27 cellular contexts compared by ENCODE assay signal in genomic region chr12:128795530-128796361, GRCh38. TPM values are rescaled to one million over a fixed set of nuclear protein-coding genes. Genes with fewer than 3 reads are reported as not detected.
DNase-seq lines count a peak whose midpoint lies in the region; ATAC-seq, FAIRE-seq and TF ChIP-seq lines count a peak whose summit lies in the region.
"Had no signal": no experiment of that assay in that cellular context is flagged by ENCODE, and none has a peak within 500 bp of the region (broad histone marks: within the 10 kb centered on the region; RNA-seq: fewer than 3 reads in every experiment).

No MANE protein-coding gene starts in this region.

- H3K9me2 ChIP-seq in Loucy (replicated peaks; ENCODE audit: low read depth, low read length) = no peaks in the 10 kb centered on the region

- peaks cover 80% of the 10 kb centered on the region for H3K36me3 ChIP-seq in Loucy (ENCODE audit: insufficient read depth, low read length)
- peaks cover 53 to 76% (median 59%) of the 10 kb centered on the region in 3 donors for H3K36me3 ChIP-seq in skeletal muscle tissue (ENCODE audit: control insufficient read depth in 3 of 3, insufficient read depth in 3 of 3, low read length in 3 of 3)
- peaks cover 36 to 53% of the 10 kb centered on the region in 2 donors for H3K36me3 ChIP-seq in kidney (ENCODE audit: control insufficient read depth in 1 of 2, insufficient read depth in 2 of 2, low read length in 2 of 2)
- H3K36me3 ChIP-seq: neural progenitor cell had no signal

- TF ChIP-seq CTCF in Loucy (conservative IDR thresholded peaks at IDR 0.05; ENCODE audit: low read length) = no peak
- no peak for TF ChIP-seq CTCF in kidney (IDR thresholded peaks at IDR 0.05; ENCODE audit: borderline replicate concordance, extremely low read depth, insufficient read depth)

- no peaks in the 10 kb centered on the region for H3K27me3 ChIP-seq in Loucy (ENCODE audit: insufficient read depth, low read length, poor library complexity, severe bottlenecking)
- H3K27me3 ChIP-seq in skeletal muscle tissue (ENCODE audit: control insufficient read depth in 3 of 3, insufficient read depth in 3 of 3, low read length in 3 of 3) = no peaks in the 10 kb centered on the region
- H3K27me3 ChIP-seq: neural progenitor cell, right lobe of liver had no signal

- H3K4me1 Mint-ChIP-seq in T-helper 2 cell treated with Interferon-gamma antibody and Interleukin-4, amounts not matched to agents 5 μg/mL and 100 μg/mL, for 36 hours (ENCODE audit: low read depth) = peaks cover 15% of the 10 kb centered on the region
- peaks cover 81% of the 10 kb centered on the region for H3K4me1 Mint-ChIP-seq in central memory CD8-positive, alpha-beta T cell
- H3K4me1 Mint-ChIP-seq: activated T-helper 17 cell treated with anti-CD3 and anti-CD28 coated beads, Interleukin-2, amount 50 U/mL, for 72 hours had no signal

- DNase-seq in T-helper 2 cell treated with Interferon-gamma antibody and Interleukin-4, amounts not matched to agents 5 μg/mL and 100 μg/mL, for 36 hours (ENCODE audit: low spot score) = no peak
- no peak for DNase-seq in T-helper 2 cell
- no peak for DNase-seq in central memory CD8-positive, alpha-beta T cell (ENCODE audit: low spot score in 2 of 2)
- DNase-seq in cerebellum (ENCODE audit: low spot score) = no peak
- DNase-seq in HEK293T (ENCODE audit: extremely low spot score) = no peak
- no peak for DNase-seq in kidney
- DNase-seq: activated CD4-positive, alpha-beta T cell treated with anti-CD3 and anti-CD28 coated beads, Interleukin-2, amount 50 U/mL, for 1 hour; anterior cingulate cortex; CD4-positive, alpha-beta T cell; DND-41; GOT3; mammary epithelial cell; NCI-H1930; NCI-H526; right lobe of liver; stimulated activated CD4-positive, alpha-beta T cell treated with anti-CD3 and anti-CD28 coated beads, Interleukin-4, amount 100 ng/mL, for 1 hour; T-helper 9 cell had no signal

- no peak for ATAC-seq in central memory CD8-positive, alpha-beta T cell (replicated peaks; ENCODE audit: extremely low read depth, poor library complexity, severe bottlenecking)
- ATAC-seq: activated T-helper 17 cell treated with anti-CD3 and anti-CD28 coated beads, Interleukin-2, amount 50 U/mL, for 72 hours had no signal

- H3K4me1 ChIP-seq in Loucy (ENCODE audit: insufficient read depth, low read length, poor library complexity, severe bottlenecking) = peaks cover 68% of the 10 kb centered on the region
- H3K4me1 ChIP-seq in skeletal muscle tissue (ENCODE audit: control insufficient read depth in 3 of 3, insufficient read depth in 3 of 3, low read length in 3 of 3) = peaks cover 37 to 53% (median 51%) of the 10 kb centered on the region in 3 donors
- no peaks in the 10 kb centered on the region for H3K4me1 ChIP-seq in kidney (ENCODE audit: control insufficient read depth in 1 of 2, insufficient read depth in 1 of 2, low read depth in 1 of 2, low read length in 2 of 2)
- H3K4me1 ChIP-seq: right lobe of liver had no signal

- H3K27me3 Mint-ChIP-seq in T-helper 2 cell treated with Interferon-gamma antibody and Interleukin-4, amounts not matched to agents 5 μg/mL and 100 μg/mL, for 36 hours (ENCODE audit: low read depth) = no peaks in the 10 kb centered on the region
- no peaks in the 10 kb centered on the region for H3K27me3 Mint-ChIP-seq in central memory CD8-positive, alpha-beta T cell
- H3K27me3 Mint-ChIP-seq: activated T-helper 17 cell treated with anti-CD3 and anti-CD28 coated beads, Interleukin-2, amount 50 U/mL, for 72 hours; CD4-positive, alpha-beta T cell; type B pancreatic cell had no signal

- no peak overlapping the region for H3K4me3 ChIP-seq in Loucy (ENCODE audit: low read length, poor library complexity, severe bottlenecking)
- no peak overlapping the region for H3K4me3 ChIP-seq in skeletal muscle tissue (ENCODE audit: low read length in 3 of 3)
- H3K4me3 ChIP-seq in kidney (ENCODE audit: low read length in 2 of 2) = no peak overlapping the region
- H3K4me3 ChIP-seq: neural progenitor cell, right lobe of liver had no signal

- POLR2A ChIA-PET in HEK293T (lab: Yijun Ruan, JAX) = no interaction called here

- peak overlapping the region; percentile 67 for H3K4me2 ChIP-seq in Loucy (ENCODE audit: low read depth, low read length, poor library complexity, severe bottlenecking)
- H3K4me2 ChIP-seq: neural progenitor cell had no signal

- H2AFZ ChIP-seq in Loucy (ENCODE audit: low read length) = no peak overlapping the region
- H2AFZ ChIP-seq: neural progenitor cell had no signal

- H3K4me3 Mint-ChIP-seq in T-helper 2 cell treated with Interferon-gamma antibody and Interleukin-4, amounts not matched to agents 5 μg/mL and 100 μg/mL, for 36 hours = no peak overlapping the region
- H3K4me3 Mint-ChIP-seq in central memory CD8-positive, alpha-beta T cell = peak overlapping the region; percentile 78
- H3K4me3 Mint-ChIP-seq: activated T-helper 17 cell treated with anti-CD3 and anti-CD28 coated beads, Interleukin-2, amount 50 U/mL, for 72 hours; CD4-positive, alpha-beta T cell; neural progenitor cell; type B pancreatic cell had no signal

- peaks cover 65% of the 10 kb centered on the region for H3K36me3 Mint-ChIP-seq in T-helper 2 cell treated with Interferon-gamma antibody and Interleukin-4, amounts not matched to agents 5 μg/mL and 100 μg/mL, for 36 hours (ENCODE audit: low read depth)
- peaks cover 74% of the 10 kb centered on the region for H3K36me3 Mint-ChIP-seq in central memory CD8-positive, alpha-beta T cell (ENCODE audit: insufficient read depth)

- FAIRE-seq in kidney (lab: Jason Lieb, UNC) = no peak
- FAIRE-seq: colon, frontal cortex, HTR-8/SVneo had no signal

- peaks cover 4% of the 10 kb centered on the region; the same call in 1 of the 2 replicates for H3K79me2 ChIP-seq in Loucy (ENCODE audit: insufficient read depth, low read length)

- intact Hi-C loops in kidney (cut with DNase I) = no loop called here

- H3K9me3 Mint-ChIP-seq in T-helper 2 cell treated with Interferon-gamma antibody and Interleukin-4, amounts not matched to agents 5 μg/mL and 100 μg/mL, for 36 hours = no peaks in the 10 kb centered on the region
- H3K9me3 Mint-ChIP-seq in central memory CD8-positive, alpha-beta T cell = no peaks in the 10 kb centered on the region
- H3K9me3 Mint-ChIP-seq: activated T-helper 17 cell treated with anti-CD3 and anti-CD28 coated beads, Interleukin-2, amount 50 U/mL, for 72 hours; CD4-positive, alpha-beta T cell; neural progenitor cell; type B pancreatic cell had no signal

- H3K27ac Mint-ChIP-seq in T-helper 2 cell treated with Interferon-gamma antibody and Interleukin-4, amounts not matched to agents 5 μg/mL and 100 μg/mL, for 36 hours = peak overlapping the region; percentile 17
- peak overlapping the region; percentile 99 for H3K27ac Mint-ChIP-seq in central memory CD8-positive, alpha-beta T cell (ENCODE audit: low read depth)
- H3K27ac Mint-ChIP-seq: activated T-helper 17 cell treated with anti-CD3 and anti-CD28 coated beads, Interleukin-2, amount 50 U/mL, for 72 hours; neural progenitor cell; type B pancreatic cell had no signal

- CTCF ChIA-PET in HEK293T (lab: Yijun Ruan, JAX) = no interaction called here

- H3K27ac ChIP-seq in skeletal muscle tissue (ENCODE audit: low read depth, low read length) = peak overlapping the region; percentile 64
- no peak overlapping the region for H3K27ac ChIP-seq in kidney (ENCODE audit: low read depth in 2 of 2, low read length in 2 of 2)
- H3K27ac ChIP-seq: neural progenitor cell, right lobe of liver had no signal

- peaks cover 4% of the 10 kb centered on the region for H3F3A ChIP-seq in Loucy (ENCODE audit: low read depth)

- no peaks in the 10 kb centered on the region for H3K9me3 ChIP-seq in Loucy (ENCODE audit: insufficient read depth, low read depth, low read length)
- H3K9me3 ChIP-seq in skeletal muscle tissue (ENCODE audit: control insufficient read depth in 3 of 3, low read length in 3 of 3) = no peaks in the 10 kb centered on the region
- H3K9me3 ChIP-seq in kidney (ENCODE audit: control insufficient read depth in 1 of 2, low read length in 2 of 2) = no peaks in the 10 kb centered on the region
- H3K9me3 ChIP-seq: right lobe of liver had no signal

- H4K20me1 ChIP-seq in Loucy (ENCODE audit: insufficient read depth, low read length, poor library complexity, severe bottlenecking) = no peaks in the 10 kb centered on the region

- H3K9ac ChIP-seq in Loucy (ENCODE audit: low read depth, low read length, poor library complexity, severe bottlenecking) (no peak overlapping the region), skeletal muscle tissue (ENCODE audit: low read depth in 1 of 3, low read length in 3 of 3) (peak overlapping the region in 1 of 3 donors; percentile 62), kidney (ENCODE audit: low read length in 2 of 2) (no peak overlapping the region)
- H3K9ac ChIP-seq: neural progenitor cell had no signal

TF ChIP-seq in HEK293T, 16 proteins besides CTCF, POLR2A, EP300 and RAD21:
- TF ChIP-seq NFRKB (IDR thresholded peaks at IDR 0.05) = no peak
- TF ChIP-seq ZNF384 (IDR thresholded peaks at IDR 0.05) = no peak
- TF ChIP-seq L3MBTL2 (conservative IDR thresholded peaks at IDR 0.05) = no peak
- no peak for TF ChIP-seq SUZ12 (IDR thresholded peaks at IDR 0.05)
- no peak for TF ChIP-seq BHLHE40 (IDR thresholded peaks at IDR 0.05; ENCODE audit: borderline replicate concordance)
- no peak for TF ChIP-seq ARNT (IDR thresholded peaks at IDR 0.05)
- TF ChIP-seq FOXK2 (IDR thresholded peaks at IDR 0.05) = no peak
- no peak for TF ChIP-seq PKNOX1 (IDR thresholded peaks at IDR 0.05)
- TF ChIP-seq SP1 (IDR thresholded peaks at IDR 0.05) = no peak
- TF ChIP-seq CTBP1 (IDR thresholded peaks at IDR 0.05; ENCODE audit: borderline replicate concordance) = no peak
- no peak for TF ChIP-seq FOXM1 (IDR thresholded peaks at IDR 0.05; ENCODE audit: borderline replicate concordance)
- TF ChIP-seq LEF1 (IDR thresholded peaks at IDR 0.05; ENCODE audit: borderline replicate concordance) = no peak
- no peak for TF ChIP-seq TARDBP (IDR thresholded peaks at IDR 0.05)
TF ChIP-seq in HEK293T: peak in this region for 0.

RNA-seq across cellular contexts. Expression of gene SLC15A4, which starts 28.0 kb away (rescaled TPM):
- 35.0 TPM for total RNA-seq in skeletal muscle tissue
- total RNA-seq in cerebellum = 48.1 TPM
- total RNA-seq in kidney = 32.4 TPM
- 11.3 TPM for polyA plus RNA-seq in kidney (ENCODE audit: insufficient read depth, low read depth, low replicate concordance)

RNA-seq across cellular contexts. Expression of gene GLT1D1, which starts 57.5 kb away (rescaled TPM):
- total RNA-seq in skeletal muscle tissue (0.52 TPM), cerebellum (7.0 TPM), kidney (0.41 TPM)
- 0.45 TPM for polyA plus RNA-seq in kidney (ENCODE audit: insufficient read depth, low read depth, low replicate concordance)
- total RNA-seq: A172; activated T-helper 17 cell treated with anti-CD3 and anti-CD28 coated beads, Interleukin-2, amount 50 U/mL, for 72 hours; mammary epithelial cell; MCF 10A had no signal
- polyA plus RNA-seq: mammary epithelial cell had no signal
